ENCODE assay signal across 15 cellular contexts in the genomic region with DNA sequence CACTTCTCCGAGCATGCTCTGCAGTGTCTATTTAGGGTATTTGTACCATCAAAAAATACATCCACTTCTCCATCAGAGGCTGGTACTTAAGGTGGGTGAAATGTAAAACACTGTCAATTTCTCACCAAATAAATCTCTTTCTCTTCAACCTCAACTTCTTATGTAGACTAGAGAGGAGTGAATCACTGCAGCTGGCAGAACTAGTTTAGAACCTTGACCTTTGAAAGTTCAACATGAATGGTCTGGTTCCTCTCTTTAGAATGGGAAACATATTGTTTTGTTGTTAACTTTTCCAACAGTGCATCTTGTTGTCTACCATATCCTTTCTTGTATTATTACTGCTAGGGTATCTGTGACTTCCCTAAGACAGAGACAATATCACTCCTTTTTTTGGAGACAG. TPM values are rescaled to one million over a fixed set of nuclear protein-coding genes. Genes with fewer than 3 reads are reported as not detected.
DNase-seq lines count a peak whose midpoint lies in the region; ATAC-seq and TF ChIP-seq lines count a peak whose summit lies in the region.
"Had no signal": no experiment of that assay in that cellular context is flagged by ENCODE, and none has a peak within 500 bp of the region (broad histone marks: within the 10 kb centered on the region; RNA-seq: fewer than 3 reads in every experiment).

No MANE protein-coding gene starts in this region.

- no peaks in the 10 kb centered on the region for H3K36me3 Mint-ChIP-seq in stimulated activated memory B cell treated with anti-CD40 and anti-IgM and Interleukin-4, amounts not matched to agents 10 μg/mL and 1 μg/mL and 100 μg/mL, for 72 hours
- no peaks in the 10 kb centered on the region for H3K36me3 Mint-ChIP-seq in T-helper 17 cell (ENCODE audit: low read depth)
- no peaks in the 10 kb centered on the region for H3K36me3 Mint-ChIP-seq in GM23338 (ENCODE audit: low read depth)
- H3K36me3 Mint-ChIP-seq: CD4-positive, alpha-beta memory T cell had no signal

- H3K79me2 ChIP-seq in PC-9 (ENCODE audit: low read depth), result no peaks in the 10 kb centered on the region
- H3K79me2 ChIP-seq in GM23338 (replicated peaks; ENCODE audit: insufficient read depth), result no peaks in the 10 kb centered on the region

- H3K27me3 ChIP-seq in PC-9 (ENCODE audit: insufficient read depth, low read depth) (no peaks in the 10 kb centered on the region), foreskin keratinocyte (no peaks in the 10 kb centered on the region), GM23338 (ENCODE audit: insufficient read depth) (no peaks in the 10 kb centered on the region)

- POLR2A ChIA-PET in PC-9 (lab: Charles Lee; ENCODE audit: unreplicated experiment), result no interaction called here

- no peak overlapping the region for H3K4me3 Mint-ChIP-seq in stimulated activated memory B cell treated with anti-CD40 and anti-IgM and Interleukin-4, amounts not matched to agents 10 μg/mL and 1 μg/mL and 100 μg/mL, for 72 hours
- no peak overlapping the region for H3K4me3 Mint-ChIP-seq in T-helper 17 cell
- no peak overlapping the region for H3K4me3 Mint-ChIP-seq in GM23338
- H3K4me3 Mint-ChIP-seq: CD4-positive, alpha-beta memory T cell; H9 had no signal

- H3K9me2 ChIP-seq in PC-9 (ENCODE audit: insufficient read depth), result no peaks in the 10 kb centered on the region
- no peaks in the 10 kb centered on the region for H3K9me2 ChIP-seq in GM23338 (ENCODE audit: insufficient read depth)

- H3K27ac ChIP-seq in PC-9 (no peak overlapping the region), foreskin keratinocyte (no peak overlapping the region), GM23338 (ENCODE audit: low read depth) (no peak overlapping the region)

- H3K4me1 Mint-ChIP-seq in stimulated activated memory B cell treated with anti-CD40 and anti-IgM and Interleukin-4, amounts not matched to agents 10 μg/mL and 1 μg/mL and 100 μg/mL, for 72 hours, result peaks cover 2% of the 10 kb centered on the region
- H3K4me1 Mint-ChIP-seq in T-helper 17 cell (no peaks in the 10 kb centered on the region), GM23338 (peaks cover 21% of the 10 kb centered on the region)
- H3K4me1 Mint-ChIP-seq: CD4-positive, alpha-beta memory T cell had no signal

- H3K27ac Mint-ChIP-seq in stimulated activated memory B cell treated with anti-CD40 and anti-IgM and Interleukin-4, amounts not matched to agents 10 μg/mL and 1 μg/mL and 100 μg/mL, for 72 hours, result peak overlapping the region; percentile 42
- H3K27ac Mint-ChIP-seq in T-helper 17 cell (no peak overlapping the region), GM23338 (no peak overlapping the region)
- H3K27ac Mint-ChIP-seq: CD4-positive, alpha-beta memory T cell; H9 had no signal

- intact Hi-C loops in PC-9 (cut with micrococcal nuclease; ENCODE audit: unreplicated experiment), result loop anchor here (5.0 kb wide), 1 partner anchor 364 kb away; no protein-coding TSS in a partner anchor
- intact Hi-C loops in lower leg skin (cut with DNase I; ENCODE audit: low total_unique reads), result no loop called here

- H3K4me2 ChIP-seq in PC-9, result no peak overlapping the region
- no peak overlapping the region for H3K4me2 ChIP-seq in GM23338

- CTCF ChIA-PET in PC-9 (lab: Charles Lee), result no interaction called here

- H3K9me3 ChIP-seq in PC-9 (ENCODE audit: insufficient read depth, low read depth) (no peaks in the 10 kb centered on the region), T-helper 17 cell (ENCODE audit: control insufficient read depth, low read length, poor library complexity, severe bottlenecking) (no peaks in the 10 kb centered on the region)

- BruUV-seq in PC-9 (replicated peaks; lab: Mats Ljungman, UMichigan), result no TSS peak

- no peaks in the 10 kb centered on the region for H3K9me3 Mint-ChIP-seq in stimulated activated memory B cell treated with anti-CD40 and anti-IgM and Interleukin-4, amounts not matched to agents 10 μg/mL and 1 μg/mL and 100 μg/mL, for 72 hours
- no peaks in the 10 kb centered on the region for H3K9me3 Mint-ChIP-seq in GM23338
- H3K9me3 Mint-ChIP-seq: CD4-positive, alpha-beta memory T cell; H9 had no signal

- peaks cover 36% of the 10 kb centered on the region for H3K27me3 Mint-ChIP-seq in stimulated activated memory B cell treated with anti-CD40 and anti-IgM and Interleukin-4, amounts not matched to agents 10 μg/mL and 1 μg/mL and 100 μg/mL, for 72 hours
- H3K27me3 Mint-ChIP-seq in T-helper 17 cell, result peaks cover 28% of the 10 kb centered on the region
- peaks cover 5% of the 10 kb centered on the region for H3K27me3 Mint-ChIP-seq in GM23338 (ENCODE audit: insufficient read depth, low read depth, poor library complexity)

- H4K20me1 ChIP-seq in PC-9 (ENCODE audit: insufficient read depth) (no peaks in the 10 kb centered on the region), GM23338 (replicated peaks; ENCODE audit: insufficient read depth) (no peaks in the 10 kb centered on the region)

- no peak for TF ChIP-seq CTCF in PC-9 (conservative IDR thresholded peaks at IDR 0.05)
- TF ChIP-seq CTCF in foreskin keratinocyte (conservative IDR thresholded peaks at IDR 0.05), result no peak
- no peak for TF ChIP-seq CTCF in lower leg skin (IDR thresholded peaks at IDR 0.05)
- TF ChIP-seq CTCF in GM23338 (conservative IDR thresholded peaks at IDR 0.05; ENCODE audit: low read depth in 2 of 2), result no peak

- 0 out of 2 replicates have a peak overlapping the region, but pooled peaks have one; percentile 66 for H2AFZ ChIP-seq in PC-9
- no peak overlapping the region for H2AFZ ChIP-seq in GM23338

- H3K36me3 ChIP-seq in PC-9 (ENCODE audit: low read depth), result no peaks in the 10 kb centered on the region
- H3K36me3 ChIP-seq in GM23338 (ENCODE audit: insufficient read depth), result no peaks in the 10 kb centered on the region

- DNase-seq in PC-9, result no peak
- DNase-seq in foreskin keratinocyte, result no peak
- no peak for DNase-seq in T-helper 17 cell
- no peak for DNase-seq in lower leg skin (ENCODE audit: low spot score in 2 of 2)
- no peak for DNase-seq in GM23338 (ENCODE audit: low spot score)
- DNase-seq: C1 segment of cervical spinal cord; Calu3; CD4-positive, alpha-beta memory T cell; DMS53; DMS79 treated with DMSO at 0.1 percent for 48 hours; GF-D8; H9 had no signal

- H3K4me3 ChIP-seq in PC-9, result no peak overlapping the region
- H3K4me3 ChIP-seq in lower leg skin (ENCODE audit: low read depth, poor library complexity, severe bottlenecking), result no peak overlapping the region
- no peak overlapping the region for H3K4me3 ChIP-seq in GM23338

- ATAC-seq in foreskin keratinocyte (peak; percentile 12), T-helper 17 cell (no peak), GM23338 (no peak)
- ATAC-seq in stimulated activated memory B cell treated with anti-CD40 and anti-IgM and Interleukin-4, amounts not matched to agents 10 μg/mL and 1 μg/mL and 100 μg/mL, for 72 hours, result no peak
- ATAC-seq: HCT116 had no signal

- no peak for TF ChIP-seq POLR2A in lower leg skin (IDR thresholded peaks at IDR 0.05)

- H3K4me1 ChIP-seq in PC-9 (replicated peaks; ENCODE audit: insufficient read depth) (no peaks in the 10 kb centered on the region), foreskin keratinocyte (no peaks in the 10 kb centered on the region), GM23338 (ENCODE audit: insufficient read depth) (peaks cover 22% of the 10 kb centered on the region)

- 74 to 80% methylated on average over 1 of the region's 1 CpG for WGBS in lower leg skin, 2 donors

- no peaks in the 10 kb centered on the region for H3F3A ChIP-seq in PC-9 (ENCODE audit: insufficient read depth, low read depth)
- H3F3A ChIP-seq in GM23338 (replicated peaks; ENCODE audit: low read depth), result no peaks in the 10 kb centered on the region

TF ChIP-seq in GM23338, 12 proteins besides CTCF, POLR2A, EP300 and RAD21 (continues in another document):
- TF ChIP-seq NANOG (IDR thresholded peaks at IDR 0.05; ENCODE audit: borderline replicate concordance), result no peak
- TF ChIP-seq POLR2AphosphoS5 (IDR thresholded peaks at IDR 0.05; ENCODE audit: low read depth), result no peak
- TF ChIP-seq STAT1 (IDR thresholded peaks at IDR 0.05; ENCODE audit: unreplicated experiment), result no peak
- no peak for TF ChIP-seq ZNF331 (CRISPR knock-in tag; IDR thresholded peaks at IDR 0.05; ENCODE audit: low read depth)
- no peak for TF ChIP-seq EZH2 (IDR thresholded peaks at IDR 0.05; ENCODE audit: low read depth, unreplicated experiment)
- no peak for TF ChIP-seq EZH2phosphoT487 (IDR thresholded peaks at IDR 0.05; ENCODE audit: unreplicated experiment)
- TF ChIP-seq JUNB (IDR thresholded peaks at IDR 0.05; ENCODE audit: unreplicated experiment), result no peak
- TF ChIP-seq CREB1 (CRISPR knock-in tag; IDR thresholded peaks at IDR 0.05; ENCODE audit: low read depth), result no peak
- TF ChIP-seq, protein P1, sequence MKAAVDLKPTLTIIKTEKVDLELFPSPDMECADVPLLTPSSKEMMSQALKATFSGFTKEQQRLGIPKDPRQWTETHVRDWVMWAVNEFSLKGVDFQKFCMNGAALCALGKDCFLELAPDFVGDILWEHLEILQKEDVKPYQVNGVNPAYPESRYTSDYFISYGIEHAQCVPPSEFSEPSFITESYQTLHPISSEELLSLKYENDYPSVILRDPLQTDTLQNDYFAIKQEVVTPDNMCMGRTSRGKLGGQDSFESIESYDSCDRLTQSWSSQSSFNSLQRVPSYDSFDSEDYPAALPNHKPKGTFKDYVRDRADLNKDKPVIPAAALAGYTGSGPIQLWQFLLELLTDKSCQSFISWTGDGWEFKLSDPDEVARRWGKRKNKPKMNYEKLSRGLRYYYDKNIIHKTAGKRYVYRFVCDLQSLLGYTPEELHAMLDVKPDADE (IDR thresholded peaks at IDR 0.05), result no peak
- TF ChIP-seq ZNF114 (CRISPR knock-in tag; IDR thresholded peaks at IDR 0.05), result no peak

RNA-seq across cellular contexts. Expression of gene SLC44A5, which starts 20.1 kb away (rescaled TPM):
- total RNA-seq in PC-9 (2021), result 0.09 TPM in 1 of 2 replicates, not detected in the other
- 0.10 and 1.4 TPM in 2 replicates for total RNA-seq in foreskin keratinocyte
- polyA plus RNA-seq in foreskin keratinocyte, result 0.01 and 0.46 TPM in 2 replicates
- 1 to 10 TPM in 1 of 2 donors, not detected in 1; 1.1 TPM for total RNA-seq in T-helper 17 cell
- 10 to 100 TPM in 2 of 4 donors, 1 to 10 TPM in 1, under 1 TPM in 1; 0.39 to 25.4 (median 7.7) TPM for total RNA-seq in lower leg skin
- total RNA-seq in GM23338 (2014; rRNA removed; shearing (Covaris generic)), result 7.6 and 11.7 TPM in 2 replicates
- polyA plus RNA-seq in GM23338 (2016; fragmentation: Nextera tagmentation; extraction: Ambion mirVana), result 2.8 and 3.3 TPM in 2 replicates
- total RNA-seq: G401 had no signal
